In the genomic region with DNA sequence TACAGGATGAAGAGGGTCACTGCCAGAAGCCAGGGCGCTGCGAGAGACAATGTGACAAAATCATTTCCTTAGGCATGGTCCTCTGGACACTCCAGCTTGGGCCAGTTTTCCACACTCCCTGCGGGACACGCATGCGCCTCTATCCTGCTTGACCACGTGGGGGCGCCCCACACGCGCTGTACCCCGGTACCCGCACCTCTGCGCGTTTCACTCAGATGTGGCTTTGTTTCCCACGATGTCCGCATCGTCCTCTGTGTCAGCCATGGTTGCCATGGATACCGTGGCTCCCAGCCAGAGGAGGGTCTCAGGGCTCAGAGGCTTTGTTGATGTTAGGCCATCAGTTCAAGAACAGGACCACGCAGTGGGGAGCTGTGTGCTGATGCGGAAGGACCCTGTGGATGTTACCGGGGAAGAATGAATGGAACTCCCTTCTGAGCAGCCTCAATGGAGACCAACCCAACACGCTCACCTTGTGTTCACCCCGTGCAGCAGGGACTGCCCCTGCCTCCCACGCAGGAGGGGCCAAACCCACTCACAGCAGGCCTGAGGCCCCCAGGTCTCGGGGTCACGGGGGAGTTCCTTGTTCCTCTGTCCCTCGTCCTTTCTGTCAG, we compare ENCODE assay signal across 8 cellular contexts.
DNase-seq lines count a peak whose midpoint lies in the region; ATAC-seq and TF ChIP-seq lines count a peak whose summit lies in the region.

No MANE protein-coding gene starts in this region.

- POLR2A ChIA-PET in activated CD4-positive, alpha-beta memory T cell treated with anti-CD3 and anti-CD28 coated beads, Interleukin-2, amount 10 ng/mL, durations not matched to agents 7 days and 5 days (lab: Charles Lee), result no interaction called here

- H3K4me3 Mint-ChIP-seq in activated CD4-positive, alpha-beta memory T cell treated with anti-CD3 and anti-CD28 coated beads, Interleukin-2, amount 10 ng/mL, durations not matched to agents 7 days and 5 days, result no peak overlapping the region
- peak overlapping the region in 2 of 8 donors; percentile 40 to 43 for H3K4me3 Mint-ChIP-seq in naive B cell

- H3K36me3 Mint-ChIP-seq in activated CD4-positive, alpha-beta memory T cell treated with anti-CD3 and anti-CD28 coated beads, Interleukin-2, amount 10 ng/mL, durations not matched to agents 7 days and 5 days (ENCODE audit: low read depth), result no peaks in the 10 kb centered on the region
- H3K36me3 Mint-ChIP-seq in naive B cell, result no peaks in the 10 kb centered on the region

- no peak overlapping the region for H3K4me3 ChIP-seq in epithelial cell of esophagus (ENCODE audit: low read length)

- peak; percentile 46 to 74 for ATAC-seq in naive B cell (ENCODE audit: low read depth in 2 of 2)
- no peak for ATAC-seq in HG02870 (IDR thresholded peaks at IDR 0.05; ENCODE audit: unreplicated experiment)

- H3K27me3 Mint-ChIP-seq in activated CD4-positive, alpha-beta memory T cell treated with anti-CD3 and anti-CD28 coated beads, Interleukin-2, amount 10 ng/mL, durations not matched to agents 7 days and 5 days, result peaks cover 38% of the 10 kb centered on the region
- peaks cover 16 to 28% (median 23%) of the 10 kb centered on the region in 3 donors for H3K27me3 Mint-ChIP-seq in naive B cell

- no peak overlapping the region for H3K27ac Mint-ChIP-seq in activated CD4-positive, alpha-beta memory T cell treated with anti-CD3 and anti-CD28 coated beads, Interleukin-2, amount 10 ng/mL, durations not matched to agents 7 days and 5 days
- peak overlapping the region in 3 of 6 donors; percentile 32 to 60 (median 39) for H3K27ac Mint-ChIP-seq in naive B cell

- H3K4me1 Mint-ChIP-seq in activated CD4-positive, alpha-beta memory T cell treated with anti-CD3 and anti-CD28 coated beads, Interleukin-2, amount 10 ng/mL, durations not matched to agents 7 days and 5 days, result peaks cover 10% of the 10 kb centered on the region
- peaks cover 19 to 27% (median 26%) of the 10 kb centered on the region in 3 donors for H3K4me1 Mint-ChIP-seq in naive B cell

- H3K9me3 Mint-ChIP-seq in activated CD4-positive, alpha-beta memory T cell treated with anti-CD3 and anti-CD28 coated beads, Interleukin-2, amount 10 ng/mL, durations not matched to agents 7 days and 5 days, result no peaks in the 10 kb centered on the region
- no peaks in the 10 kb centered on the region for H3K9me3 Mint-ChIP-seq in naive B cell

- peak; percentile 80 for TF ChIP-seq CTCF in epithelial cell of esophagus (IDR thresholded peaks at IDR 0.05; ENCODE audit: insufficient read depth, low read depth, low read length, missing control alignments)

- DNase-seq in activated gamma-delta T cell treated with Interleukin-2 at 50 U/mL for 16 hours (peak; percentile 26), activated gamma-delta T cell (lab: John Stamatoyannopoulos, UW) (no peak), NCI-H2196 treated with DMSO at 0.1 percent for 48 hours (lab: John Stamatoyannopoulos, UW; ENCODE audit: unreplicated experiment) (peak; percentile 12), epithelial cell of esophagus (ENCODE audit: low read depth) (peak; percentile 60), naive B cell (peak; percentile 26), superior temporal gyrus (ENCODE audit: extremely low spot score) (peak; percentile 67)
- peak; percentile 44 for DNase-seq in activated CD4-positive, alpha-beta memory T cell treated with anti-CD3 and anti-CD28 coated beads, Interleukin-2, amount 10 ng/mL, durations not matched to agents 7 days and 5 days

- CTCF ChIA-PET in activated CD4-positive, alpha-beta memory T cell treated with anti-CD3 and anti-CD28 coated beads, Interleukin-2, amount 10 ng/mL, durations not matched to agents 7 days and 5 days (lab: Charles Lee), result interaction anchor here (0.8 to 2.6 kb wide), 3 partner anchors 12 to 160 kb away, joined by 3 to 11 read pairs (median 4); no protein-coding TSS in a partner anchor
